Comparison of ENCODE assay signal across 8 cellular contexts in the genomic region with DNA sequence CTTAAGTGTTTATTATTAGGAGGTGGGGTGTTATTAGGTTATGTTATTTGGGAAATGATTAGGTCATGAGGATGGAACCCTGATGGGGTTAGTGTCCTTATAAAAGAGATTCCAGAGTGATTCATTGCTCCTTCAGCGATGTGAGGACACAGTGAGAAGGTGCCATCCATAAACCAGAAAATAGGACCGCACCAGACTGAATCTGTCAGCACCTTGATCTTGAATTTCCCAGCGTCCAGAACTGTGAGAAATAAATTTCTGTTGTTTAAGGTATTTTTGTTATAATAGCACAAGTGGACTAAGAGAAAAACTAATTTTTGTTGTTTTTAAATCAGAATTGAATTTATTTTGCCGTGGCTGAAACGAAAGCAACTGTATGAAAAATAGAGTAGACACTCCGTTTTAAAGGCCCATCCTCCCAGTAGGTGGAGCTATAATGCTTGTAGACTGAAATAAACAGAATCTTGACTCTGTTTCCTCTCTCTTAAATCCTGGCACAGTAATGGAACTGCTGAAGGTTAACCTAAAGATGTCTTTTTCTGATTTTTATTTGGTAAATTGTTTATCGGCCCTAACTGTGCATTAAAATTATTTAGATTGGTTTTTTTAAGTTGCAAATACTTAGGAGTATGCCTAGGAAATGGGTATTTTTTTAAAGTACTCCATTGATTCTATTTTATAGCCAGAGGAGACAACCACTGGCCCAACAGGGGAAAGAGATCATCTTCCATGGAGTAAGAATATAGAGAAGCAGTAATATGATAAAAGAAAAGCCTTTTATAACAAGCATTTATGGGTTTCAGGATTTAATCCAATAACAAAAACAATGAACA.
A peak's percentile ranks its signal among the peaks of the same experiment; 100 is the strongest.
DNase-seq lines count a peak whose midpoint lies in the region; ATAC-seq and TF ChIP-seq lines count a peak whose summit lies in the region.

No MANE protein-coding gene starts in this region.

- H3K4me1 Mint-ChIP-seq in activated CD4-positive, alpha-beta memory T cell treated with anti-CD3 and anti-CD28 coated beads, Interleukin-2, amount 10 ng/mL, durations not matched to agents 7 days and 5 days: no peaks in the 10 kb centered on the region

- no peak overlapping the region for H3K9ac ChIP-seq in parathyroid adenoma

- TF ChIP-seq CTCF in BJ (IDR thresholded peaks at IDR 0.05; ENCODE audit: insufficient read depth, low read depth, low read length) (peak; percentile 66), foreskin keratinocyte (conservative IDR thresholded peaks at IDR 0.05) (peak; percentile 75), parathyroid adenoma (IDR thresholded peaks at IDR 0.05) (peak; percentile 45)

- no peaks in the 10 kb centered on the region for H3K27me3 ChIP-seq in BJ (ENCODE audit: control insufficient read depth, insufficient read depth, low read length)
- peaks cover 12% of the 10 kb centered on the region for H3K27me3 ChIP-seq in foreskin keratinocyte
- no peaks in the 10 kb centered on the region for H3K27me3 ChIP-seq in parathyroid adenoma (ENCODE audit: control insufficient read depth, insufficient read depth, low read length)

- POLR2A ChIA-PET in BJ (lab: Charles Lee): no interaction called here
- POLR2A ChIA-PET in activated CD4-positive, alpha-beta memory T cell treated with anti-CD3 and anti-CD28 coated beads, Interleukin-2, amount 10 ng/mL, durations not matched to agents 7 days and 5 days (lab: Charles Lee): no interaction called here

- H3K4me1 ChIP-seq in foreskin keratinocyte (no peaks in the 10 kb centered on the region), parathyroid adenoma (no peaks in the 10 kb centered on the region)

- peak overlapping the region; percentile 73 for H2AFZ ChIP-seq in parathyroid adenoma

- no peaks in the 10 kb centered on the region for H3K79me2 ChIP-seq in parathyroid adenoma

- no peaks in the 10 kb centered on the region for H3K9me3 ChIP-seq in parathyroid adenoma (ENCODE audit: control insufficient read depth, low read length)

- H3K36me3 ChIP-seq in BJ (ENCODE audit: control insufficient read depth, insufficient read depth, low read length) (no peaks in the 10 kb centered on the region), parathyroid adenoma (ENCODE audit: control insufficient read depth, insufficient read depth, low read length) (no peaks in the 10 kb centered on the region)

- ATAC-seq in GM18499 (IDR thresholded peaks at IDR 0.05; ENCODE audit: insufficient read depth, unreplicated experiment) (peak; percentile 92), HG02943 (IDR thresholded peaks at IDR 0.05; ENCODE audit: low read depth, unreplicated experiment) (peak; percentile 79), foreskin keratinocyte (peak; percentile 69), GM19397 (IDR thresholded peaks at IDR 0.05; ENCODE audit: unreplicated experiment) (no peak)

- CTCF ChIA-PET in BJ (lab: Yijun Ruan, JAX): interaction anchor here (0.8 to 2.7 kb wide), 6 partner anchors 103 to 320 kb away, joined by 3 to 12 read pairs (median 4); no protein-coding TSS in a partner anchor
- CTCF ChIA-PET in activated CD4-positive, alpha-beta memory T cell treated with anti-CD3 and anti-CD28 coated beads, Interleukin-2, amount 10 ng/mL, durations not matched to agents 7 days and 5 days (lab: Charles Lee): no interaction called here

- H3K9me3 Mint-ChIP-seq in activated CD4-positive, alpha-beta memory T cell treated with anti-CD3 and anti-CD28 coated beads, Interleukin-2, amount 10 ng/mL, durations not matched to agents 7 days and 5 days: no peaks in the 10 kb centered on the region

- H3K4me2 ChIP-seq in parathyroid adenoma (ENCODE audit: low read length): peak overlapping the region; percentile 67

- DNase-seq in BJ (ENCODE audit: low read depth) (peak; percentile 9), NCI-H2029 treated with DMSO at 0.1 percent for 48 hours (lab: John Stamatoyannopoulos, UW) (peak; percentile 2), foreskin keratinocyte (peak; percentile 13 to 53)
- peak; percentile 26 for DNase-seq in activated CD4-positive, alpha-beta memory T cell treated with anti-CD3 and anti-CD28 coated beads, Interleukin-2, amount 10 ng/mL, durations not matched to agents 7 days and 5 days

- H3K27me3 Mint-ChIP-seq in activated CD4-positive, alpha-beta memory T cell treated with anti-CD3 and anti-CD28 coated beads, Interleukin-2, amount 10 ng/mL, durations not matched to agents 7 days and 5 days: peaks cover 2% of the 10 kb centered on the region

- peak overlapping the region; percentile 62 for H3K4me3 Mint-ChIP-seq in activated CD4-positive, alpha-beta memory T cell treated with anti-CD3 and anti-CD28 coated beads, Interleukin-2, amount 10 ng/mL, durations not matched to agents 7 days and 5 days

- no peaks in the 10 kb centered on the region for H3K36me3 Mint-ChIP-seq in activated CD4-positive, alpha-beta memory T cell treated with anti-CD3 and anti-CD28 coated beads, Interleukin-2, amount 10 ng/mL, durations not matched to agents 7 days and 5 days (ENCODE audit: low read depth)

- H3K4me3 ChIP-seq in BJ (ENCODE audit: low read depth, low read length) (peak overlapping the region; percentile 45), parathyroid adenoma (ENCODE audit: low read depth, low read length) (peak overlapping the region; percentile 57)

- no peak overlapping the region for H3K27ac Mint-ChIP-seq in activated CD4-positive, alpha-beta memory T cell treated with anti-CD3 and anti-CD28 coated beads, Interleukin-2, amount 10 ng/mL, durations not matched to agents 7 days and 5 days

- H3K27ac ChIP-seq in foreskin keratinocyte (no peak overlapping the region), parathyroid adenoma (no peak overlapping the region)
